In genomic region chr16:81973737-81974136, GRCh38 we compare ENCODE assay signal across 21 cellular contexts. TPM values are rescaled to one million over a fixed set of nuclear protein-coding genes. Genes with fewer than 3 reads are reported as not detected.
DNase-seq lines count a peak whose midpoint lies in the region; TF ChIP-seq lines count a peak whose summit lies in the region.
"Had no signal": no experiment of that assay in that cellular context is flagged by ENCODE, and none has a peak within 500 bp of the region (broad histone marks: within the 10 kb centered on the region; RNA-seq: fewer than 3 reads in every experiment).

No MANE protein-coding gene starts in this region.

- H4K20me1 ChIP-seq in mammary epithelial cell (ENCODE audit: insufficient read depth, low read length), result no peaks in the 10 kb centered on the region
- H4K20me1 ChIP-seq: BLaER1 had no signal

- POLR2A ChIA-PET in MCF 10A (lab: Yijun Ruan, JAX), result interaction anchor here (0.7 kb wide), 1 partner anchor 101 kb away, joined by 3 read pairs; no protein-coding TSS in a partner anchor

- H3K4me3 ChIP-seq in mammary epithelial cell (replicated peaks in 1 of 3; ENCODE audit: insufficient read depth in 1 of 3, low read depth in 2 of 3, low read length in 3 of 3), result no peak overlapping the region
- H3K4me3 ChIP-seq: BLaER1, HAP-1, MG63, Peyer's patch had no signal

- peaks cover 28% of the 10 kb centered on the region for H3K27me3 Mint-ChIP-seq in MCF 10A (ENCODE audit: insufficient read depth, unreplicated experiment)

- BruUV-seq in mammary epithelial cell (replicated peaks; lab: Mats Ljungman, UMichigan) (no TSS peak), MCF 10A (replicated peaks; lab: Mats Ljungman, UMichigan) (no TSS peak)

- H3K9ac ChIP-seq in mammary epithelial cell (ENCODE audit: insufficient read depth, low read length), result no peak overlapping the region
- H3K9ac ChIP-seq: BLaER1 had no signal

- no peaks in the 10 kb centered on the region for H3K4me1 Mint-ChIP-seq in MCF 10A (ENCODE audit: insufficient read depth, unreplicated experiment)
- H3K4me1 Mint-ChIP-seq: T-cell had no signal

- intact Hi-C loops in mammary epithelial cell (cut with micrococcal nuclease), result no loop called here
- intact Hi-C loops in MCF 10A (cut with micrococcal nuclease), result no loop called here

- DNase-seq in mammary epithelial cell (no peak), MCF 10A (ENCODE audit: unreplicated experiment) (no peak), NCI-H510A (lab: John Stamatoyannopoulos, UW) (peak; percentile 40), foreskin melanocyte (peak; percentile 5), NCI-H748 (lab: John Stamatoyannopoulos, UW; ENCODE audit: unreplicated experiment) (no peak), EL (no peak)
- DNase-seq in stimulated activated CD8-positive, alpha-beta memory T cell treated with anti-CD3 and anti-CD28 coated beads, Interleukin-4, amount 100 ng/mL, for 48 hours, result no peak
- DNase-seq: Caco-2; CD4-positive, alpha-beta T cell; DMS 273 treated with DMSO at 0.1 percent for 48 hours; Kasumi-1; MG63; NCI-H1048; NCI-H1417 treated with DMSO at 0.1 percent for 48 hours; NCI-H187; NCI-H446 treated with DMSO at 0.1 percent for 48 hours; NCI-H748 treated with DMSO at 0.1 percent for 48 hours; Peyer's patch; T-cell had no signal

- peak overlapping the region; percentile 17 for H2AFZ ChIP-seq in mammary epithelial cell (ENCODE audit: low read depth, low read length)

- H3K4me3 Mint-ChIP-seq in MCF 10A (ENCODE audit: unreplicated experiment), result no peak overlapping the region
- H3K4me3 Mint-ChIP-seq: CD4-positive, alpha-beta T cell; T-cell had no signal

- H3K27ac ChIP-seq in mammary epithelial cell (ENCODE audit: insufficient read depth, low read depth, low read length), result no peak overlapping the region
- H3K27ac ChIP-seq: BLaER1, Peyer's patch had no signal

- no peak for TF ChIP-seq CTCF in mammary epithelial cell (conservative IDR thresholded peaks at IDR 0.05 in 1 of 2, IDR thresholded peaks at IDR 0.05 in 1 of 2; ENCODE audit: extremely low read depth in 1 of 2, insufficient read depth in 1 of 2, low read depth in 1 of 2, low read length in 2 of 2)
- TF ChIP-seq CTCF in MCF 10A (IDR thresholded peaks at IDR 0.05; ENCODE audit: unreplicated experiment), result no peak

- CTCF ChIA-PET in mammary epithelial cell (lab: Charles Lee; ENCODE audit: low non-redundant PET), result no interaction called here
- CTCF ChIA-PET in MCF 10A (lab: Yijun Ruan, JAX), result interaction anchor here (0.6 to 1.6 kb wide), 2 partner anchors 99 to 250 kb away, joined by 3 read pairs; no protein-coding TSS in a partner anchor

- dilution Hi-C loops in mammary epithelial cell (cut with HindIII; ENCODE audit: low sequenced_read_pairs), result no loop called here

- H3K9me3 ChIP-seq in mammary epithelial cell (replicated peaks; ENCODE audit: insufficient read depth, low read length), result peaks cover 8% of the 10 kb centered on the region
- H3K9me3 ChIP-seq: Caco-2, HAP-1, Peyer's patch had no signal

- H3K4me2 ChIP-seq in mammary epithelial cell (ENCODE audit: insufficient read depth, low read depth, low read length), result no peak overlapping the region
- H3K4me2 ChIP-seq: BLaER1 had no signal

- no peaks in the 10 kb centered on the region for H3K27me3 ChIP-seq in mammary epithelial cell (ENCODE audit: insufficient read depth, low read length)
- H3K27me3 ChIP-seq: BLaER1, MG63, Peyer's patch had no signal

- no peaks in the 10 kb centered on the region for H3K79me2 ChIP-seq in mammary epithelial cell (ENCODE audit: insufficient read depth, low read length)

- no peaks in the 10 kb centered on the region for H3K36me3 ChIP-seq in mammary epithelial cell (ENCODE audit: insufficient read depth, low read length)
- H3K36me3 ChIP-seq: BLaER1, HAP-1, MG63, Peyer's patch had no signal

- 17% methylated on average over 2 of the region's 2 CpGs for WGBS in mammary epithelial cell (ENCODE audit: low coverage, missing lambda C conversion rate)

- H3K36me3 Mint-ChIP-seq in MCF 10A (ENCODE audit: insufficient read depth, unreplicated experiment), result no peaks in the 10 kb centered on the region

- no peak overlapping the region for H3K27ac Mint-ChIP-seq in MCF 10A (ENCODE audit: low read depth, unreplicated experiment)
- H3K27ac Mint-ChIP-seq: CD4-positive, alpha-beta T cell; T-cell had no signal

- in situ Hi-C loops in mammary epithelial cell (cut with MboI; ENCODE audit: low sequenced_read_pairs in 2 of 2), result no loop called here

- peaks cover 21% of the 10 kb centered on the region for H3K9me3 Mint-ChIP-seq in MCF 10A (ENCODE audit: unreplicated experiment)

- no peaks in the 10 kb centered on the region for H3K4me1 ChIP-seq in mammary epithelial cell (ENCODE audit: insufficient read depth, low read length)
- H3K4me1 ChIP-seq: BLaER1, HAP-1, Peyer's patch had no signal

RNA-seq across cellular contexts. Expression of gene SDR42E1, which starts 37.5 kb away (rescaled TPM):
- total RNA-seq in mammary epithelial cell, result 10 to 100 TPM; 19.7 to 21.5 TPM
- polyA plus RNA-seq in mammary epithelial cell, result 10.6 TPM
- 30.8 TPM for polyA minus RNA-seq in mammary epithelial cell
- total RNA-seq in MCF 10A (2022), result 7.8 and 8.4 TPM in 2 replicates

Comparison
In these comparisons a context has a peak if more than half of its experiments do, and no peak if none do; other contexts are left out.
1. DNase-seq: peak in NCI-H510A (single experiment) and foreskin melanocyte (single experiment); none in mammary epithelial cell (single experiment), MCF 10A (single experiment), NCI-H748 (single experiment), EL (single experiment) and stimulated activated CD8-positive, alpha-beta memory T cell treated with anti-CD3 and anti-CD28 coated beads, Interleukin-4, amount 100 ng/mL, for 48 hours (single experiment).